10 cellular contexts compared by ENCODE assay signal in the genomic region with DNA sequence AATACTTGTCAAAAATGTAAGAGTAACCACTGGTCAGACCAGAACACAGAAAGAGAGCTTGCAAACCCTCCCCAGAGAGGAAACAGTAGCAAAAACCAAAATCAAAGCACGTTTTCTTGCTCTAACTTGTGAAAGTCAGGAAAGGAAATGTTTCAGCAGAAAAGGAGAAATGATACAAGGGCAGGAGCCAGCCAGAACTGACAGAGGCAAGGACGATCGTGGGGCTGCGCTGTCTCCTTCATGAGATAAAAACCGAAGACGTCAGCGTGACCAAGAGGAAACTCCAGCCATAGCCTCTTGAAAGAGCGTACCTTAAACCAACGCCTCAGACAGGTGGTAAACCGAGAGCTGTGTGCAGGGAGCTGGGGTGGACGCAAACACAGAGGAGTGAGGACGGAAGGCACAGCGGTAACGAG. TPM values are rescaled to one million over a fixed set of nuclear protein-coding genes. Genes with fewer than 3 reads are reported as not detected.
A peak's percentile ranks its signal among the peaks of the same experiment; 100 is the strongest.
DNase-seq lines count a peak whose midpoint lies in the region; ATAC-seq and TF ChIP-seq lines count a peak whose summit lies in the region.
"Had no signal": no experiment of that assay in that cellular context is flagged by ENCODE, and none has a peak within 500 bp of the region (broad histone marks: within the 10 kb centered on the region; RNA-seq: fewer than 3 reads in every experiment).

No MANE protein-coding gene starts in this region.

- H3K9ac ChIP-seq in OCI-LY3 (ENCODE audit: low read length), result peak overlapping the region; percentile 49

- no peaks in the 10 kb centered on the region for H3K27me3 Mint-ChIP-seq in Caco-2 (ENCODE audit: insufficient read depth, unreplicated experiment)

- peak overlapping the region; percentile 77 for H3K27ac ChIP-seq in OCI-LY3 (ENCODE audit: low read length)
- H3K27ac ChIP-seq in brain microvascular endothelial cell, result no peak overlapping the region

- H3K4me3 Mint-ChIP-seq in Caco-2 (ENCODE audit: unreplicated experiment), result no peak overlapping the region

- H4K20me1 ChIP-seq in OCI-LY3 (ENCODE audit: insufficient read depth, low read length), result no peaks in the 10 kb centered on the region

- H3K9me3 ChIP-seq in Caco-2 (no peaks in the 10 kb centered on the region), OCI-LY3 (ENCODE audit: insufficient read depth, low read length) (no peaks in the 10 kb centered on the region)

- CTCF ChIA-PET in Caco-2 (lab: Charles Lee), result interaction anchor here (0.6 to 1.7 kb wide), 5 partner anchors 10 to 46 kb away, joined by 4 to 8 read pairs (median 5); no protein-coding TSS in a partner anchor

- H3K27ac Mint-ChIP-seq in Caco-2 (ENCODE audit: unreplicated experiment), result peak overlapping the region; percentile 40
- H3K27ac Mint-ChIP-seq: activated T-helper 2 cell treated with anti-CD3 and anti-CD28 coated beads, Interferon-gamma antibody, Interleukin-2, Interleukin-4, amounts not matched to agents 10 μg/mL and 5 μg/mL and 100 μg/mL, durations not matched to agents 14 hours and 24 hours and 36 hours had no signal

- H3K27me3 ChIP-seq in Caco-2 (replicated peaks; ENCODE audit: control insufficient read depth, insufficient read depth, low read length), result no peaks in the 10 kb centered on the region
- H3K27me3 ChIP-seq in OCI-LY3 (ENCODE audit: low read depth, low read length), result no peaks in the 10 kb centered on the region
- no peaks in the 10 kb centered on the region for H3K27me3 ChIP-seq in brain microvascular endothelial cell (replicated peaks)

- peaks cover 27% of the 10 kb centered on the region for H3K36me3 ChIP-seq in Caco-2 (ENCODE audit: control insufficient read depth, insufficient read depth, low read length)
- peaks cover 12% of the 10 kb centered on the region for H3K36me3 ChIP-seq in OCI-LY3 (replicated peaks; ENCODE audit: low read depth, low read length)
- peaks cover 30% of the 10 kb centered on the region for H3K36me3 ChIP-seq in brain microvascular endothelial cell (replicated peaks)

- H3K4me2 ChIP-seq in OCI-LY3 (ENCODE audit: low read length), result peak overlapping the region; percentile 98

- no peaks in the 10 kb centered on the region for H3K4me1 ChIP-seq in Caco-2
- peaks cover 36% of the 10 kb centered on the region for H3K4me1 ChIP-seq in OCI-LY3 (ENCODE audit: low read length)

- DNase-seq in Caco-2, result no peak
- DNase-seq in brain microvascular endothelial cell, result no peak
- DNase-seq in mucosa of gallbladder (ENCODE audit: low spot score), result no peak
- no peak for DNase-seq in NCI-H1930 (lab: John Stamatoyannopoulos, UW)
- no peak for DNase-seq in SKM-1 (lab: John Stamatoyannopoulos, UW; ENCODE audit: unreplicated experiment)
- DNase-seq: AML-193 had no signal

- intact Hi-C loops in Caco-2 (cut with micrococcal nuclease; ENCODE audit: unreplicated experiment), result loop anchor here (5.0 kb wide), 1 partner anchor 43 kb away; no protein-coding TSS in a partner anchor

- in situ Hi-C loops in brain microvascular endothelial cell (cut with HindIII; ENCODE audit: low pct_ligation_motif_present, low sequenced_read_pairs), result no loop called here

- TF ChIP-seq CTCF in Caco-2 (IDR thresholded peaks at IDR 0.05; ENCODE audit: insufficient read depth in 1 of 2, low read depth in 1 of 2, low read length in 1 of 2, severe bottlenecking in 1 of 2, unreplicated experiment in 1 of 2), result no peak
- no peak for TF ChIP-seq CTCF in OCI-LY3 (IDR thresholded peaks at IDR 0.05; ENCODE audit: low read depth, low read length)
- no peak for TF ChIP-seq CTCF in brain microvascular endothelial cell (IDR thresholded peaks at IDR 0.05; ENCODE audit: low read depth, low read length, missing control alignments)

- H3K79me2 ChIP-seq in OCI-LY3 (ENCODE audit: low read length), result no peaks in the 10 kb centered on the region

- peak overlapping the region; percentile 54 for H2AFZ ChIP-seq in OCI-LY3 (ENCODE audit: low read depth, low read length)

- no TSS peak for BruUV-seq in Caco-2 (replicated peaks; lab: Mats Ljungman, UMichigan)

- ATAC-seq in GM19351 (IDR thresholded peaks at IDR 0.05; ENCODE audit: unreplicated experiment) (peak; percentile 79), HG03025 (IDR thresholded peaks at IDR 0.05; ENCODE audit: low FRiP score, unreplicated experiment) (peak; percentile 61)

- no peaks in the 10 kb centered on the region for H3K9me3 Mint-ChIP-seq in Caco-2 (ENCODE audit: unreplicated experiment)
- H3K9me3 Mint-ChIP-seq: activated T-helper 2 cell treated with anti-CD3 and anti-CD28 coated beads, Interferon-gamma antibody, Interleukin-2, Interleukin-4, amounts not matched to agents 10 μg/mL and 5 μg/mL and 100 μg/mL, durations not matched to agents 14 hours and 24 hours and 36 hours had no signal

- H3K4me1 Mint-ChIP-seq in Caco-2 (ENCODE audit: low read depth, unreplicated experiment), result peaks cover 6% of the 10 kb centered on the region

- POLR2A ChIA-PET in Caco-2 (lab: Charles Lee), result no interaction called here

- H3K36me3 Mint-ChIP-seq in Caco-2 (ENCODE audit: insufficient read depth, unreplicated experiment), result peaks cover 100% of the 10 kb centered on the region

- H3K4me3 ChIP-seq in Caco-2 (ENCODE audit: low read depth, low read length), result no peak overlapping the region
- H3K4me3 ChIP-seq in OCI-LY3 (ENCODE audit: low read length), result peak overlapping the region; percentile 72
- no peak overlapping the region for H3K4me3 ChIP-seq in brain microvascular endothelial cell (ENCODE audit: low read depth, low read length)

RNA-seq across cellular contexts. Expression of gene LAMA5, which starts 27.5 kb away (rescaled TPM):
- 1,050 and 1,125 TPM in 2 replicates for total RNA-seq in Caco-2 (2022)
- total RNA-seq in mucosa of gallbladder, result 298 TPM

RNA-seq across cellular contexts. Expression of gene ADRM1, which starts 36.9 kb away (rescaled TPM):
- total RNA-seq in Caco-2 (2022) (261 and 263 TPM in 2 replicates), mucosa of gallbladder (78.8 TPM)

RNA-seq across cellular contexts. Expression of gene RPS21, which starts 47.2 kb away (rescaled TPM):
- total RNA-seq in Caco-2 (2022) (4,496 and 4,723 TPM in 2 replicates), mucosa of gallbladder (968 TPM)
